1 cellular context compared by ENCODE assay signal in the genomic region with DNA sequence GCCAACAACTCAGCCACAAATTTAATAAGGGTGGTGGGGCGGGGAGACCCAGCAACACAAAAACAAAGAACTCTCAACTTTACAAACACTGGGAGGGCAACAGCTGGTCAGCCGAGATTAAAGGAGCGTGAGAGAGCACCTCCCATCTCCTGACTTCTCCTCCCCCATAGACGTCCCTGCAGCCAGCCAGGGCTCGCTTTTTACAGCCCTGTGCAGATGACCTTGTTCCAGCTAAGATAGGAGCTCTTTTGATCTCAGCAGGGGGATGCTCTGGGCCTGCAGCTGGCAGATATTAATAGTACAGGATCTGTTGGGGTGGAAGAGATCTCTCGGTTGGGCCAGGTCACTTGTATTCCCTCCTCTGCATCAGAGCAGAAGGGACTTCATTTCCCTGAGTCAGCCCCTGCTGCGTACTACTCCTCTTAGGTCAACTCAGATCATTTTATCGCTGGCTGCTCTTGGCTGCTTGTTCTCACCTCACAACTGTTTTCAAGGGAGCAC.
TF ChIP-seq lines count a peak whose summit lies in the region.

No MANE protein-coding gene starts in this region.

TF ChIP-seq in K562, 482 proteins besides CTCF, POLR2A, EP300 and RAD21 (continued from another document and continues in another):
- TF ChIP-seq RBM25 (IDR thresholded peaks at IDR 0.05; ENCODE audit: low read depth, low read length, severe bottlenecking), result no peak
- TF ChIP-seq, protein P1, sequence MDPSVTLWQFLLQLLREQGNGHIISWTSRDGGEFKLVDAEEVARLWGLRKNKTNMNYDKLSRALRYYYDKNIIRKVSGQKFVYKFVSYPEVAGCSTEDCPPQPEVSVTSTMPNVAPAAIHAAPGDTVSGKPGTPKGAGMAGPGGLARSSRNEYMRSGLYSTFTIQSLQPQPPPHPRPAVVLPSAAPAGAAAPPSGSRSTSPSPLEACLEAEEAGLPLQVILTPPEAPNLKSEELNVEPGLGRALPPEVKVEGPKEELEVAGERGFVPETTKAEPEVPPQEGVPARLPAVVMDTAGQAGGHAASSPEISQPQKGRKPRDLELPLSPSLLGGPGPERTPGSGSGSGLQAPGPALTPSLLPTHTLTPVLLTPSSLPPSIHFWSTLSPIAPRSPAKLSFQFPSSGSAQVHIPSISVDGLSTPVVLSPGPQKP (CRISPR knock-in tag; IDR thresholded peaks at IDR 0.05), result no peak
- TF ChIP-seq, protein P2, sequence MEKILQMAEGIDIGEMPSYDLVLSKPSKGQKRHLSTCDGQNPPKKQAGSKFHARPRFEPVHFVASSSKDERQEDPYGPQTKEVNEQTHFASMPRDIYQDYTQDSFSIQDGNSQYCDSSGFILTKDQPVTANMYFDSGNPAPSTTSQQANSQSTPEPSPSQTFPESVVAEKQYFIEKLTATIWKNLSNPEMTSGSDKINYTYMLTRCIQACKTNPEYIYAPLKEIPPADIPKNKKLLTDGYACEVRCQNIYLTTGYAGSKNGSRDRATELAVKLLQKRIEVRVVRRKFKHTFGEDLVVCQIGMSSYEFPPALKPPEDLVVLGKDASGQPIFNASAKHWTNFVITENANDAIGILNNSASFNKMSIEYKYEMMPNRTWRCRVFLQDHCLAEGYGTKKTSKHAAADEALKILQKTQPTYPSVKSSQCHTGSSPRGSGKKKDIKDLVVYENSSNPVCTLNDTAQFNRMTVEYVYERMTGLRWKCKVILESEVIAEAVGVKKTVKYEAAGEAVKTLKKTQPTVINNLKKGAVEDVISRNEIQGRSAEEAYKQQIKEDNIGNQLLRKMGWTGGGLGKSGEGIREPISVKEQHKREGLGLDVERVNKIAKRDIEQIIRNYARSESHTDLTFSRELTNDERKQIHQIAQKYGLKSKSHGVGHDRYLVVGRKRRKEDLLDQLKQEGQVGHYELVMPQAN (IDR thresholded peaks at IDR 0.05; ENCODE audit: borderline replicate concordance), result no peak
- TF ChIP-seq, protein P3, sequence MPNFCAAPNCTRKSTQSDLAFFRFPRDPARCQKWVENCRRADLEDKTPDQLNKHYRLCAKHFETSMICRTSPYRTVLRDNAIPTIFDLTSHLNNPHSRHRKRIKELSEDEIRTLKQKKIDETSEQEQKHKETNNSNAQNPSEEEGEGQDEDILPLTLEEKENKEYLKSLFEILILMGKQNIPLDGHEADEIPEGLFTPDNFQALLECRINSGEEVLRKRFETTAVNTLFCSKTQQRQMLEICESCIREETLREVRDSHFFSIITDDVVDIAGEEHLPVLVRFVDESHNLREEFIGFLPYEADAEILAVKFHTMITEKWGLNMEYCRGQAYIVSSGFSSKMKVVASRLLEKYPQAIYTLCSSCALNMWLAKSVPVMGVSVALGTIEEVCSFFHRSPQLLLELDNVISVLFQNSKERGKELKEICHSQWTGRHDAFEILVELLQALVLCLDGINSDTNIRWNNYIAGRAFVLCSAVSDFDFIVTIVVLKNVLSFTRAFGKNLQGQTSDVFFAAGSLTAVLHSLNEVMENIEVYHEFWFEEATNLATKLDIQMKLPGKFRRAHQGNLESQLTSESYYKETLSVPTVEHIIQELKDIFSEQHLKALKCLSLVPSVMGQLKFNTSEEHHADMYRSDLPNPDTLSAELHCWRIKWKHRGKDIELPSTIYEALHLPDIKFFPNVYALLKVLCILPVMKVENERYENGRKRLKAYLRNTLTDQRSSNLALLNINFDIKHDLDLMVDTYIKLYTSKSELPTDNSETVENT (CRISPR knock-in tag; IDR thresholded peaks at IDR 0.05), result no peak
- TF ChIP-seq RBM14 (IDR thresholded peaks at IDR 0.05; ENCODE audit: borderline replicate concordance, insufficient read depth, low read depth, low read length), result no peak
- no peak for TF ChIP-seq PCBP1 (IDR thresholded peaks at IDR 0.05; ENCODE audit: low read depth, low read length, poor library complexity, severe bottlenecking)
- TF ChIP-seq GATAD2A (IDR thresholded peaks at IDR 0.05), result 0 out of 2 replicates have a peak, but pooled peaks have one; percentile 20
- TF ChIP-seq ETV6 (IDR thresholded peaks at IDR 0.05; ENCODE audit: borderline replicate concordance in 1 of 2, low read depth in 2 of 2, low read length in 1 of 2), result no peak
- no peak for TF ChIP-seq ETV6 (CRISPR knock-in tag; IDR thresholded peaks at IDR 0.05; ENCODE audit: borderline replicate concordance)
- TF ChIP-seq JUND (IDR thresholded peaks at IDR 0.05; ENCODE audit: borderline replicate concordance, low read depth, low read length), result peak; percentile 65; the same call in 1 of the 2 replicates
- TF ChIP-seq JUND (tag; IDR thresholded peaks at IDR 0.05; ENCODE audit: borderline replicate concordance, low read depth, low read length), result no peak; the same call in 2 of the 3 replicates
- TF ChIP-seq MTF1 (CRISPR knock-in tag; IDR thresholded peaks at IDR 0.05; ENCODE audit: borderline replicate concordance), result no peak
- TF ChIP-seq POLR2H (tag; IDR thresholded peaks at IDR 0.05; ENCODE audit: low read depth), result no peak
- no peak for TF ChIP-seq RBFOX2 (IDR thresholded peaks at IDR 0.05; ENCODE audit: low read depth, low read length)
- no peak for TF ChIP-seq ZC3H8 (IDR thresholded peaks at IDR 0.05)
- no peak for TF ChIP-seq ZNF41 (CRISPR knock-in tag; conservative IDR thresholded peaks at IDR 0.05)
- TF ChIP-seq SLC30A9 (CRISPR knock-in tag; IDR thresholded peaks at IDR 0.05), result no peak
- TF ChIP-seq, protein P4, sequence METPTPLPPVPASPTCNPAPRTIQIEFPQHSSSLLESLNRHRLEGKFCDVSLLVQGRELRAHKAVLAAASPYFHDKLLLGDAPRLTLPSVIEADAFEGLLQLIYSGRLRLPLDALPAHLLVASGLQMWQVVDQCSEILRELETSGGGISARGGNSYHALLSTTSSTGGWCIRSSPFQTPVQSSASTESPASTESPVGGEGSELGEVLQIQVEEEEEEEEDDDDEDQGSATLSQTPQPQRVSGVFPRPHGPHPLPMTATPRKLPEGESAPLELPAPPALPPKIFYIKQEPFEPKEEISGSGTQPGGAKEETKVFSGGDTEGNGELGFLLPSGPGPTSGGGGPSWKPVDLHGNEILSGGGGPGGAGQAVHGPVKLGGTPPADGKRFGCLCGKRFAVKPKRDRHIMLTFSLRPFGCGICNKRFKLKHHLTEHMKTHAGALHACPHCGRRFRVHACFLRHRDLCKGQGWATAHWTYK (CRISPR knock-in tag; IDR thresholded peaks at IDR 0.05), result no peak
- TF ChIP-seq, protein P5, sequence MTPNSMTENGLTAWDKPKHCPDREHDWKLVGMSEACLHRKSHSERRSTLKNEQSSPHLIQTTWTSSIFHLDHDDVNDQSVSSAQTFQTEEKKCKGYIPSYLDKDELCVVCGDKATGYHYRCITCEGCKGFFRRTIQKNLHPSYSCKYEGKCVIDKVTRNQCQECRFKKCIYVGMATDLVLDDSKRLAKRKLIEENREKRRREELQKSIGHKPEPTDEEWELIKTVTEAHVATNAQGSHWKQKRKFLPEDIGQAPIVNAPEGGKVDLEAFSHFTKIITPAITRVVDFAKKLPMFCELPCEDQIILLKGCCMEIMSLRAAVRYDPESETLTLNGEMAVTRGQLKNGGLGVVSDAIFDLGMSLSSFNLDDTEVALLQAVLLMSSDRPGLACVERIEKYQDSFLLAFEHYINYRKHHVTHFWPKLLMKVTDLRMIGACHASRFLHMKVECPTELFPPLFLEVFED (CRISPR knock-in tag; conservative IDR thresholded peaks at IDR 0.05), result no peak
- TF ChIP-seq ZNF384 (IDR thresholded peaks at IDR 0.05; ENCODE audit: low read depth, low read length), result no peak
- TF ChIP-seq BRD9 (IDR thresholded peaks at IDR 0.05; ENCODE audit: low read depth, partially characterized antibody), result no peak
- peak; percentile 97 for TF ChIP-seq TAL1 (IDR thresholded peaks at IDR 0.05)
- no peak for TF ChIP-seq E2F3 (CRISPR knock-in tag; IDR thresholded peaks at IDR 0.05)
- no peak for TF ChIP-seq DIDO1 (tag; IDR thresholded peaks at IDR 0.05; ENCODE audit: low read depth)
- TF ChIP-seq ZEB2 (IDR thresholded peaks at IDR 0.05), result peak; percentile 72; the same call in 1 of the 2 replicates
- TF ChIP-seq POLR2G (IDR thresholded peaks at IDR 0.05; ENCODE audit: low read depth, low read length), result no peak
- TF ChIP-seq, protein P6, sequence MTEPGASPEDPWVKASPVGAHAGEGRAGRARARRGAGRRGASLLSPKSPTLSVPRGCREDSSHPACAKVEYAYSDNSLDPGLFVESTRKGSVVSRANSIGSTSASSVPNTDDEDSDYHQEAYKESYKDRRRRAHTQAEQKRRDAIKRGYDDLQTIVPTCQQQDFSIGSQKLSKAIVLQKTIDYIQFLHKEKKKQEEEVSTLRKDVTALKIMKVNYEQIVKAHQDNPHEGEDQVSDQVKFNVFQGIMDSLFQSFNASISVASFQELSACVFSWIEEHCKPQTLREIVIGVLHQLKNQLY (CRISPR knock-in tag; conservative IDR thresholded peaks at IDR 0.05), result no peak
- TF ChIP-seq, protein P7, sequence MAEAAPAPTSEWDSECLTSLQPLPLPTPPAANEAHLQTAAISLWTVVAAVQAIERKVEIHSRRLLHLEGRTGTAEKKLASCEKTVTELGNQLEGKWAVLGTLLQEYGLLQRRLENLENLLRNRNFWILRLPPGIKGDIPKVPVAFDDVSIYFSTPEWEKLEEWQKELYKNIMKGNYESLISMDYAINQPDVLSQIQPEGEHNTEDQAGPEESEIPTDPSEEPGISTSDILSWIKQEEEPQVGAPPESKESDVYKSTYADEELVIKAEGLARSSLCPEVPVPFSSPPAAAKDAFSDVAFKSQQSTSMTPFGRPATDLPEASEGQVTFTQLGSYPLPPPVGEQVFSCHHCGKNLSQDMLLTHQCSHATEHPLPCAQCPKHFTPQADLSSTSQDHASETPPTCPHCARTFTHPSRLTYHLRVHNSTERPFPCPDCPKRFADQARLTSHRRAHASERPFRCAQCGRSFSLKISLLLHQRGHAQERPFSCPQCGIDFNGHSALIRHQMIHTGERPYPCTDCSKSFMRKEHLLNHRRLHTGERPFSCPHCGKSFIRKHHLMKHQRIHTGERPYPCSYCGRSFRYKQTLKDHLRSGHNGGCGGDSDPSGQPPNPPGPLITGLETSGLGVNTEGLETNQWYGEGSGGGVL (CRISPR knock-in tag; IDR thresholded peaks at IDR 0.05), result no peak
- TF ChIP-seq, protein P8, sequence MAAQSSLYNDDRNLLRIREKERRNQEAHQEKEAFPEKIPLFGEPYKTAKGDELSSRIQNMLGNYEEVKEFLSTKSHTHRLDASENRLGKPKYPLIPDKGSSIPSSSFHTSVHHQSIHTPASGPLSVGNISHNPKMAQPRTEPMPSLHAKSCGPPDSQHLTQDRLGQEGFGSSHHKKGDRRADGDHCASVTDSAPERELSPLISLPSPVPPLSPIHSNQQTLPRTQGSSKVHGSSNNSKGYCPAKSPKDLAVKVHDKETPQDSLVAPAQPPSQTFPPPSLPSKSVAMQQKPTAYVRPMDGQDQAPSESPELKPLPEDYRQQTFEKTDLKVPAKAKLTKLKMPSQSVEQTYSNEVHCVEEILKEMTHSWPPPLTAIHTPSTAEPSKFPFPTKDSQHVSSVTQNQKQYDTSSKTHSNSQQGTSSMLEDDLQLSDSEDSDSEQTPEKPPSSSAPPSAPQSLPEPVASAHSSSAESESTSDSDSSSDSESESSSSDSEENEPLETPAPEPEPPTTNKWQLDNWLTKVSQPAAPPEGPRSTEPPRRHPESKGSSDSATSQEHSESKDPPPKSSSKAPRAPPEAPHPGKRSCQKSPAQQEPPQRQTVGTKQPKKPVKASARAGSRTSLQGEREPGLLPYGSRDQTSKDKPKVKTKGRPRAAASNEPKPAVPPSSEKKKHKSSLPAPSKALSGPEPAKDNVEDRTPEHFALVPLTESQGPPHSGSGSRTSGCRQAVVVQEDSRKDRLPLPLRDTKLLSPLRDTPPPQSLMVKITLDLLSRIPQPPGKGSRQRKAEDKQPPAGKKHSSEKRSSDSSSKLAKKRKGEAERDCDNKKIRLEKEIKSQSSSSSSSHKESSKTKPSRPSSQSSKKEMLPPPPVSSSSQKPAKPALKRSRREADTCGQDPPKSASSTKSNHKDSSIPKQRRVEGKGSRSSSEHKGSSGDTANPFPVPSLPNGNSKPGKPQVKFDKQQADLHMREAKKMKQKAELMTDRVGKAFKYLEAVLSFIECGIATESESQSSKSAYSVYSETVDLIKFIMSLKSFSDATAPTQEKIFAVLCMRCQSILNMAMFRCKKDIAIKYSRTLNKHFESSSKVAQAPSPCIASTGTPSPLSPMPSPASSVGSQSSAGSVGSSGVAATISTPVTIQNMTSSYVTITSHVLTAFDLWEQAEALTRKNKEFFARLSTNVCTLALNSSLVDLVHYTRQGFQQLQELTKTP (IDR thresholded peaks at IDR 0.05; ENCODE audit: low read depth in 1 of 2, partially characterized antibody in 2 of 2), result peak in 1 of 2 experiments; percentile 20
- TF ChIP-seq SRSF7 (optimal IDR thresholded peaks at IDR 0.05; ENCODE audit: low read depth, low read length), result no peak
- no peak for TF ChIP-seq MCM5 (IDR thresholded peaks at IDR 0.05; ENCODE audit: low read depth)
- no peak for TF ChIP-seq HNRNPL (IDR thresholded peaks at IDR 0.05; ENCODE audit: low read depth, low read length)
- TF ChIP-seq, protein P9, sequence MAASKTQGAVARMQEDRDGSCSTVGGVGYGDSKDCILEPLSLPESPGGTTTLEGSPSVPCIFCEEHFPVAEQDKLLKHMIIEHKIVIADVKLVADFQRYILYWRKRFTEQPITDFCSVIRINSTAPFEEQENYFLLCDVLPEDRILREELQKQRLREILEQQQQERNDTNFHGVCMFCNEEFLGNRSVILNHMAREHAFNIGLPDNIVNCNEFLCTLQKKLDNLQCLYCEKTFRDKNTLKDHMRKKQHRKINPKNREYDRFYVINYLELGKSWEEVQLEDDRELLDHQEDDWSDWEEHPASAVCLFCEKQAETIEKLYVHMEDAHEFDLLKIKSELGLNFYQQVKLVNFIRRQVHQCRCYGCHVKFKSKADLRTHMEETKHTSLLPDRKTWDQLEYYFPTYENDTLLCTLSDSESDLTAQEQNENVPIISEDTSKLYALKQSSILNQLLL (CRISPR knock-in tag; IDR thresholded peaks at IDR 0.05; ENCODE audit: borderline replicate concordance), result no peak
- TF ChIP-seq, protein P10, sequence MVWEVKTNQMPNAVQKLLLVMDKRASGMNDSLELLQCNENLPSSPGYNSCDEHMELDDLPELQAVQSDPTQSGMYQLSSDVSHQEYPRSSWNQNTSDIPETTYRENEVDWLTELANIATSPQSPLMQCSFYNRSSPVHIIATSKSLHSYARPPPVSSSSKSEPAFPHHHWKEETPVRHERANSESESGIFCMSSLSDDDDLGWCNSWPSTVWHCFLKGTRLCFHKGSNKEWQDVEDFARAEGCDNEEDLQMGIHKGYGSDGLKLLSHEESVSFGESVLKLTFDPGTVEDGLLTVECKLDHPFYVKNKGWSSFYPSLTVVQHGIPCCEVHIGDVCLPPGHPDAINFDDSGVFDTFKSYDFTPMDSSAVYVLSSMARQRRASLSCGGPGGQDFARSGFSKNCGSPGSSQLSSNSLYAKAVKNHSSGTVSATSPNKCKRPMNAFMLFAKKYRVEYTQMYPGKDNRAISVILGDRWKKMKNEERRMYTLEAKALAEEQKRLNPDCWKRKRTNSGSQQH (CRISPR knock-in tag; IDR thresholded peaks at IDR 0.05), result no peak
- no peak for TF ChIP-seq NCOA4 (IDR thresholded peaks at IDR 0.05; ENCODE audit: partially characterized antibody)
- no peak for TF ChIP-seq NFXL1 (CRISPR knock-in tag; IDR thresholded peaks at IDR 0.05)
